ENCODE assay signal across 8 cellular contexts in the genomic region with DNA sequence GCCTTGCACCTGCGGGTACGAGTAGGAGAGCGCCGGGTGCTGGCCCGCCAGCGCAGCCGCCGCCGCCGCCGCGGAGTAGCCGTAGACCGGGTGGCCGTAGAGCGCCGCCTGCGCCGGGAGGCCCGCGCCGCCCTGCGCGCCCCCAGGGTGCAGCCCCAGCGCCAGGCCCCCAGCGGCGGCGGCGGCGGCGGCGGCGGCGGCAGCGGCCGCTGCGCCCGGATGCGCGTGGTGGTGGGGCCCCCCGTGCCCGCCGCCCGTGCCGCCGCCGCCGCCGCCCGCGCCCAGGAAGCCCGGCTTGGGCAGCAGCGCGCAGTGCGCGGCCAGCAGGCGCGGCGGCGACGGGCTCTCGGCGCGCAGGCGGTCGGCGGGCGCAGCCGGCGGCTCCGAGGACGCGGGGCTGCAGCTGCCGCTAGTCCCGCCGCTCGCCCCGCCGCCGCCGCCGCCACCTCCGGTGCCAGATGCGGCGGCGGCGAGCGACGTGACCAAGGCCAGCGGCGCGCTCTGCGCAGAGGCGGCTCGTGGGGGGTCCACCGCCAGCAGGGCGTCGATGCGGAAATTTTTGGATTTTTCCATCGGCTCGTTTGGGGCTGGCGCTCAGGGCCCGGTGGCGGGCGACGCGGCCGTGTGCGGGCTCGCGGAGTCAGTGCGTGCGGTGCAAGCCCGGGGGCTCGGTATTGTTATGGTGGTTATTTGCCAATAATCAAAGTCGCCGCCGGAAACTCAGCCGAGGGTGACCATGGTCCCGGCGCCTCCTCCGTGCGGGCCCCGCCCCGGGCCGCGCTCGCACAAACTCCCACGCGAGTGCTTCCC. TPM values are rescaled to one million over a fixed set of nuclear protein-coding genes. Genes with fewer than 3 reads are reported as not detected.
DNase-seq lines count a peak whose midpoint lies in the region; ATAC-seq, FAIRE-seq and TF ChIP-seq lines count a peak whose summit lies in the region.

No MANE protein-coding gene starts in this region.

- H3K27ac ChIP-seq in coronary artery (no peak overlapping the region), ovary (no peak overlapping the region)

- ATAC-seq in HG03520 (IDR thresholded peaks at IDR 0.05; ENCODE audit: unreplicated experiment): peak; percentile 35

- intact Hi-C loops in ovary (cut with DNase I): no loop called here

- peaks cover 5% of the 10 kb centered on the region for H3K4me1 ChIP-seq in ovary (ENCODE audit: insufficient read depth)

- TF ChIP-seq POLR2A in ovary (IDR thresholded peaks at IDR 0.05) (no peak), GM12892 (IDR thresholded peaks at IDR 0.05; ENCODE audit: low read depth, low read length) (no peak)

- no peaks in the 10 kb centered on the region for H3K36me3 ChIP-seq in ovary

- 0 to 2% (median 1%) methylated on average over 9 to 130 of the region's 130 CpGs for WGBS in ovary, 3 donors

- H3K4me3 ChIP-seq in coronary artery: peak overlapping the region; percentile 68
- H3K4me3 ChIP-seq in ovary: peak overlapping the region; percentile 22

- TF ChIP-seq CTCF in GM20000 (IDR thresholded peaks at IDR 0.05; ENCODE audit: extremely low read depth, missing control alignments) (no peak), coronary artery (IDR thresholded peaks at IDR 0.05) (no peak), ovary (IDR thresholded peaks at IDR 0.05) (no peak)

- in situ Hi-C loops in G401 (cut with HindIII; ENCODE audit: low sequenced_read_pairs): no loop called here

- DNase-seq in ELF-1 (ENCODE audit: low read depth, low spot score): peak; percentile 52
- peak; percentile 66 for DNase-seq in GM20000 (ENCODE audit: low spot score)
- DNase-seq in coronary artery (ENCODE audit: low spot score): no peak
- DNase-seq in ovary: no peak
- no peak for DNase-seq in G401 (ENCODE audit: low spot score)
- DNase-seq in GM12892 (ENCODE audit: insufficient read length): no peak
- no peak for DNase-seq in stimulated activated CD4-positive, alpha-beta T cell treated with anti-CD3 and anti-CD28 coated beads, Interleukin-4, amount 100 ng/mL, for 24 hours

- no peak for FAIRE-seq in GM12892 (lab: Jason Lieb, UNC)

- no peak for TF ChIP-seq EP300 in ovary (IDR thresholded peaks at IDR 0.05)

- H3K27me3 ChIP-seq in ovary: peaks cover 5% of the 10 kb centered on the region

- H3K9me3 ChIP-seq in ovary: no peaks in the 10 kb centered on the region

RNA-seq across cellular contexts. Expression of a gene that starts 0.5 kb away (rescaled TPM):
- not detected for total RNA-seq in ovary
- polyA plus RNA-seq in ovary: not detected
- total RNA-seq in G401 (2014; rRNA removed; shearing (Covaris generic)): 1.0 and 1.6 TPM in 2 replicates
- polyA plus RNA-seq in GM12892 (2012; ENCODE audit: missing spikeins): 0.45 TPM

Comparison
In these comparisons a context has a peak if more than half of its experiments do, and no peak if none do; other contexts are left out.
1. DNase-seq: peak in ELF-1 (single experiment) and GM20000 (single experiment); none in coronary artery (single experiment), ovary (0 of 5), G401 (single experiment), GM12892 (single experiment) and stimulated activated CD4-positive, alpha-beta T cell treated with anti-CD3 and anti-CD28 coated beads, Interleukin-4, amount 100 ng/mL, for 24 hours (single experiment).